In the genomic region with DNA sequence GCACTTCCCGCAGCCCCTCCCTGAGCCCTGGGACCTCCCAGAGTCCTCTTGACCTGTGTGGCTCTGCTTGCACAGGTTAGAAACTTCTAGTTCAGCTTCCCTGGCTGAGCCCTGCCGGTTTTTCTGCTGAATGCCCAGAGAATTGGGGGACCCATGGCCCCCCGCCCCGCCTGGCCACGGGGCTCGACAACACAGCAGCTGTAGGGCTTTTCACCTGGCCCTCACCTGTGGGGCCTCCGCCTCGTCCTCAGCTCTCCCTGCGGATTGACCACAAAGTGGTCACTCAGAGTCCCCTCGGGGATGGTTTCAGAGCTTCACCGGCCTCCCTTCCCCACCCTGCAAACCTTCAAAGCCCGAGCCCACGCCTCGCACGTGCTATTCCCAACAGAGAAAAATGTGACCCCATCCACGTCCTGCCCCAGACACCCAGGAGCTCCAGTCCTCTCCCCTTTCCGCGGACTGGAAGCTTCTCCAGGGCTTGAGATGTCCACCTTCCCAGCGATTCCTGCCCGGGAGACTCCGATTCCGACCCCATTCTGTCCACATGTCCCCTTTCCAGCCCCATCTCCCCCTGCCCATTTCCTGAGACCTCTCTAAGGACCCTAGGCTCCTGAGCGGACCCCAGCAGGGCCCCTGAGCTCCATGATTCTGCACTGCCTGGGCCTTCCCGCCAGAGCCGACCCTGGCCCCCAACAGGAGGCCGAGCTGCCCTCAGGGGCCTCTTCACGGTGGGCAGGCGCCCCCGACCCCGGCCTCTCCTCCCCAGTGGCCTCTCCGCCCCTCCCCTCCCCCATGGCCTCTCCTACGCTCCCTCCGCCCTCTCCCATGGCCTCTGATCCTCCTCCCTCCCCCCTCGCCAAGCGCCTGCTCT, we compare ENCODE assay signal across 1 cellular context.
TF ChIP-seq lines count a peak whose summit lies in the region.

No MANE protein-coding gene starts in this region.

TF ChIP-seq in H1, 55 proteins besides CTCF, POLR2A, EP300 and RAD21:
- TF ChIP-seq MAFK (IDR thresholded peaks at IDR 0.05; ENCODE audit: low read depth, low read length) (no peak), HDAC6 (IDR thresholded peaks at IDR 0.05; ENCODE audit: low read depth, low read length) (no peak)
